Comparison of ENCODE assay signal across 8 cellular contexts in genomic region chr14:89425931-89426330, GRCh38. TPM values are rescaled to one million over a fixed set of nuclear protein-coding genes. Genes with fewer than 3 reads are reported as not detected.
DNase-seq lines count a peak whose midpoint lies in the region; ATAC-seq lines count a peak whose summit lies in the region.

No MANE protein-coding gene starts in this region.

- no peak for DNase-seq in activated T-helper 1 cell treated with anti-CD3 and anti-CD28 coated beads, Interleukin-12 subunit alpha, Interleukin-12 subunit beta, Interleukin-2, Interleukin-4 antibody, amounts not matched to agents 30 ng/mL and 10 ng/mL and 1 ng/mL, durations not matched to agents 14 hours and 24 hours and 36 hours (ENCODE audit: low spot score)
- DNase-seq in naive B cell (no peak), OCI-M2 (lab: John Stamatoyannopoulos, UW; ENCODE audit: unreplicated experiment) (no peak), DMS79 (lab: John Stamatoyannopoulos, UW) (no peak), posterior cingulate gyrus (no peak), putamen (ENCODE audit: low spot score) (no peak)

- H3K36me3 Mint-ChIP-seq in activated T-helper 1 cell treated with anti-CD3 and anti-CD28 coated beads, Interleukin-12 subunit alpha, Interleukin-12 subunit beta, Interleukin-2, Interleukin-4 antibody, amounts not matched to agents 30 ng/mL and 10 ng/mL and 1 ng/mL, durations not matched to agents 14 hours and 24 hours and 36 hours (ENCODE audit: low read depth), result peaks cover 9% of the 10 kb centered on the region
- no peaks in the 10 kb centered on the region for H3K36me3 Mint-ChIP-seq in naive B cell

- peak overlapping the region; percentile 43 for H3K27ac Mint-ChIP-seq in activated T-helper 1 cell treated with anti-CD3 and anti-CD28 coated beads, Interleukin-12 subunit alpha, Interleukin-12 subunit beta, Interleukin-2, Interleukin-4 antibody, amounts not matched to agents 30 ng/mL and 10 ng/mL and 1 ng/mL, durations not matched to agents 14 hours and 24 hours and 36 hours
- H3K27ac Mint-ChIP-seq in naive B cell, result peak overlapping the region in 4 of 6 donors; percentile 30 to 82 (median 46)

- H3K9me3 Mint-ChIP-seq in activated T-helper 1 cell treated with anti-CD3 and anti-CD28 coated beads, Interleukin-12 subunit alpha, Interleukin-12 subunit beta, Interleukin-2, Interleukin-4 antibody, amounts not matched to agents 30 ng/mL and 10 ng/mL and 1 ng/mL, durations not matched to agents 14 hours and 24 hours and 36 hours, result no peaks in the 10 kb centered on the region
- no peaks in the 10 kb centered on the region for H3K9me3 Mint-ChIP-seq in naive B cell

- intact Hi-C loops in activated T-helper 1 cell treated with anti-CD3 and anti-CD28 coated beads, Interleukin-12 subunit alpha, Interleukin-12 subunit beta, Interleukin-2, Interleukin-4 antibody, amounts not matched to agents 30 ng/mL and 10 ng/mL and 1 ng/mL, durations not matched to agents 14 hours and 24 hours and 36 hours (cut with micrococcal nuclease), result no loop called here
- intact Hi-C loops in posterior cingulate gyrus (cut with DNase I), result no loop called here

- H3K4me1 Mint-ChIP-seq in activated T-helper 1 cell treated with anti-CD3 and anti-CD28 coated beads, Interleukin-12 subunit alpha, Interleukin-12 subunit beta, Interleukin-2, Interleukin-4 antibody, amounts not matched to agents 30 ng/mL and 10 ng/mL and 1 ng/mL, durations not matched to agents 14 hours and 24 hours and 36 hours (ENCODE audit: low read depth), result peaks cover 71% of the 10 kb centered on the region
- H3K4me1 Mint-ChIP-seq in naive B cell, result peaks cover 24 to 79% (median 46%) of the 10 kb centered on the region in 3 donors

- H3K4me3 Mint-ChIP-seq in activated T-helper 1 cell treated with anti-CD3 and anti-CD28 coated beads, Interleukin-12 subunit alpha, Interleukin-12 subunit beta, Interleukin-2, Interleukin-4 antibody, amounts not matched to agents 30 ng/mL and 10 ng/mL and 1 ng/mL, durations not matched to agents 14 hours and 24 hours and 36 hours, result no peak overlapping the region
- peak overlapping the region in 1 of 8 donors; percentile 47 for H3K4me3 Mint-ChIP-seq in naive B cell

- H3K27me3 Mint-ChIP-seq in activated T-helper 1 cell treated with anti-CD3 and anti-CD28 coated beads, Interleukin-12 subunit alpha, Interleukin-12 subunit beta, Interleukin-2, Interleukin-4 antibody, amounts not matched to agents 30 ng/mL and 10 ng/mL and 1 ng/mL, durations not matched to agents 14 hours and 24 hours and 36 hours (ENCODE audit: insufficient read depth), result no peaks in the 10 kb centered on the region
- H3K27me3 Mint-ChIP-seq in naive B cell, result no peaks in the 10 kb centered on the region

- ATAC-seq in GM18499 (IDR thresholded peaks at IDR 0.05; ENCODE audit: insufficient read depth, unreplicated experiment), result peak; percentile 35
- ATAC-seq in HG02798 (IDR thresholded peaks at IDR 0.05; ENCODE audit: poor library complexity, unreplicated experiment), result peak; percentile 30
- no peak for ATAC-seq in naive B cell (ENCODE audit: low read depth in 2 of 2)

RNA-seq across cellular contexts. Expression of gene FOXN3, which starts 8.9 kb away (rescaled TPM):
- total RNA-seq in activated T-helper 1 cell treated with anti-CD3 and anti-CD28 coated beads, Interleukin-12 subunit alpha, Interleukin-12 subunit beta, Interleukin-2, Interleukin-4 antibody, amounts not matched to agents 30 ng/mL and 10 ng/mL and 1 ng/mL, durations not matched to agents 14 hours and 24 hours and 36 hours, result 86.9 and 97.3 TPM in 2 replicates
- polyA plus RNA-seq in naive B cell (ENCODE audit: low read depth in 6 of 6), result 10 to 100 TPM; 47.8 to 77.5 (median 58.7) TPM

Comparison
In these comparisons a context has a peak if more than half of its experiments do, and no peak if none do; other contexts are left out.
1. ATAC-seq: peak in GM18499 (single experiment) and HG02798 (single experiment); none in naive B cell (0 of 2).